ENCODE assay signal across 18 cellular contexts in genomic region chr1:2297246-2298011, GRCh38.
"Had no signal": no experiment of that assay in that cellular context is flagged by ENCODE, and none has a peak within 500 bp of the region (broad histone marks: within the 10 kb centered on the region; RNA-seq: fewer than 3 reads in every experiment).

No MANE protein-coding gene starts in this region.

- DNase-seq: activated CD8-positive, alpha-beta T cell treated with anti-CD3 and anti-CD28 coated beads for 36 hours; activated T-cell treated with anti-CD3 and anti-CD28 coated beads, Interleukin-2, amount 50 U/mL, for 4 hours; dorsolateral prefrontal cortex; foreskin melanocyte; glutamatergic neuron; hippocampal formation; lower lobe of right lung; nucleus accumbens; posterior cingulate gyrus; stimulated activated CD4-positive, alpha-beta T cell treated with anti-CD3 and anti-CD28 coated beads, Interleukin-1b, Interleukin-23, amount 100 ng/mL, for 48 hours; stimulated activated naive CD8-positive, alpha-beta T cell treated with anti-CD3 and anti-CD28 coated beads, Interleukin-15, Interleukin-2, amounts not matched to agents 100 U/mL and 50 U/mL, for 24 hours; substantia nigra; T-helper 2 cell; tibial artery; uterus; WERI-Rb-1 had no signal

- H3K4me3 Mint-ChIP-seq: activated CD8-positive, alpha-beta T cell treated with anti-CD3 and anti-CD28 coated beads for 36 hours; activated T-cell treated with anti-CD3 and anti-CD28 coated beads, Interleukin-2, amount 50 U/mL, for 4 hours; nephron had no signal

- ATAC-seq: activated CD8-positive, alpha-beta T cell treated with anti-CD3 and anti-CD28 coated beads for 36 hours; activated T-cell treated with anti-CD3 and anti-CD28 coated beads, Interleukin-2, amount 50 U/mL, for 4 hours; lower lobe of right lung; stimulated activated naive CD8-positive, alpha-beta T cell treated with anti-CD3 and anti-CD28 coated beads, Interleukin-15, Interleukin-2, amounts not matched to agents 100 U/mL and 50 U/mL, for 24 hours had no signal

- H3K4me3 ChIP-seq: dorsolateral prefrontal cortex, lower lobe of right lung, tibial artery, uterus had no signal

- H3K27ac ChIP-seq: lower lobe of right lung, WERI-Rb-1 had no signal

- H3K9me3 Mint-ChIP-seq: activated CD8-positive, alpha-beta T cell treated with anti-CD3 and anti-CD28 coated beads for 36 hours; activated T-cell treated with anti-CD3 and anti-CD28 coated beads, Interleukin-2, amount 50 U/mL, for 4 hours; nephron had no signal

- H3K36me3 Mint-ChIP-seq: activated naive CD8-positive, alpha-beta T cell had no signal

- H3K36me3 ChIP-seq: lower lobe of right lung, uterus, WERI-Rb-1 had no signal

- H3K27me3 Mint-ChIP-seq: activated CD8-positive, alpha-beta T cell treated with anti-CD3 and anti-CD28 coated beads for 36 hours; activated naive CD8-positive, alpha-beta T cell had no signal

- H3K27me3 ChIP-seq: dorsolateral prefrontal cortex, tibial artery, uterus had no signal

- H3K9me3 ChIP-seq: lower lobe of right lung, tibial artery, uterus had no signal
